10 cellular contexts compared by ENCODE assay signal in the genomic region with DNA sequence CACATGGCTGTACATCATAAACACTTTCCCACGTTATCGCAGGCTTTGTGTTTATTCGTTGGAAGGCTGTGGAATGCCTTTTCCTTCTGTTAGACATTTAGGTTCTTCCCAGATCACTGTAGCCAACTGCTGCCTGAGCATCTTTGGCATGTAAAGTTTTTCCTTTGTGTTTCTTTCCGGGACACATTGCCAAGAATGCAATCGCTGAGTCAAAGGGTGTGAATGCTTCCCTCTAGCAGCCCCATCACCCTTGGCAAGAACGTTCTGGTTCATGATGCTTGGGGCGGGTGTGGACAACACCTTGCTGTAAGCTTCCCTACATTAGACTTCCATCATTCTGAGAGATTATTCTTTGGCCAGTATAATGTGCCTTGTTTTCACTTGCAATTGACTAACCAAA.
DNase-seq lines count a peak whose midpoint lies in the region; ATAC-seq and TF ChIP-seq lines count a peak whose summit lies in the region.
"Had no signal": no experiment of that assay in that cellular context is flagged by ENCODE, and none has a peak within 500 bp of the region (broad histone marks: within the 10 kb centered on the region; RNA-seq: fewer than 3 reads in every experiment).

No MANE protein-coding gene starts in this region.

- H3K36me3 ChIP-seq in adipocyte (ENCODE audit: control insufficient read depth, insufficient read depth, low read length, severe bottlenecking), result no peaks in the 10 kb centered on the region
- no peaks in the 10 kb centered on the region for H3K36me3 ChIP-seq in suprapubic skin
- no peaks in the 10 kb centered on the region for H3K36me3 ChIP-seq in tibial nerve

- H3K9me3 ChIP-seq in adipocyte (ENCODE audit: control insufficient read depth, low read length), result no peaks in the 10 kb centered on the region
- H3K9me3 ChIP-seq in suprapubic skin, result no peaks in the 10 kb centered on the region
- H3K9me3 ChIP-seq in tibial nerve, result no peaks in the 10 kb centered on the region

- 20% methylated on average over 7 of the region's 7 CpGs for WGBS in suprapubic skin
- 15 to 17% methylated on average over 7 of the region's 7 CpGs for WGBS in tibial nerve, 2 donors

- peak; percentile 4 for DNase-seq in activated effector memory CD4-positive, alpha-beta T cell treated with anti-CD3 and anti-CD28 coated beads, Interleukin-2, amount 50 U/mL, for 16 hours
- DNase-seq in activated effector memory CD4-positive, alpha-beta T cell treated with Interleukin-2 at 50 U/mL for 16 hours, result no peak
- DNase-seq in adipocyte (ENCODE audit: low read depth), result peak; percentile 67
- DNase-seq in glomerular visceral epithelial cell (ENCODE audit: extremely low spot score), result peak; percentile 53
- DNase-seq in suprapubic skin (ENCODE audit: low spot score in 2 of 2), result peak in 1 of 2 donors; percentile 44
- no peak for DNase-seq in tibial nerve (ENCODE audit: low spot score in 2 of 2)
- no peak for DNase-seq in activated T-cell treated with anti-CD3 and anti-CD28 coated beads for 4 hours
- DNase-seq: 8988T; NK-92 treated with Interleukin-12 subunit alpha and Interleukin-12 subunit beta, amount 100 ng/mL, for 24 hours had no signal

- TF ChIP-seq EP300 in suprapubic skin (IDR thresholded peaks at IDR 0.05), result no peak
- no peak for TF ChIP-seq EP300 in tibial nerve (IDR thresholded peaks at IDR 0.05)

- ATAC-seq in HG03521 (IDR thresholded peaks at IDR 0.05; ENCODE audit: unreplicated experiment), result no peak

- H3K4me3 ChIP-seq in adipocyte (ENCODE audit: low read length), result no peak overlapping the region
- no peak overlapping the region for H3K4me3 ChIP-seq in suprapubic skin
- no peak overlapping the region for H3K4me3 ChIP-seq in tibial nerve

- TF ChIP-seq POLR2A in suprapubic skin (IDR thresholded peaks at IDR 0.05) (no peak), tibial nerve (IDR thresholded peaks at IDR 0.05) (no peak)

- peak overlapping the region; percentile 38 for H3K27ac ChIP-seq in suprapubic skin
- H3K27ac ChIP-seq in tibial nerve, result no peak overlapping the region

- no peak for TF ChIP-seq CTCF in suprapubic skin (IDR thresholded peaks at IDR 0.05)
- no peak for TF ChIP-seq CTCF in tibial nerve (IDR thresholded peaks at IDR 0.05)

- H3K4me1 ChIP-seq in adipocyte (ENCODE audit: control insufficient read depth, insufficient read depth, low read length) (peaks cover 6% of the 10 kb centered on the region), suprapubic skin (peaks cover 15% of the 10 kb centered on the region), tibial nerve (no peaks in the 10 kb centered on the region)

- H3K27me3 ChIP-seq in adipocyte (replicated peaks; ENCODE audit: control insufficient read depth, insufficient read depth, low read length), result no peaks in the 10 kb centered on the region
- no peaks in the 10 kb centered on the region for H3K27me3 ChIP-seq in suprapubic skin
- H3K27me3 ChIP-seq in tibial nerve, result peaks cover 0 to 2% of the 10 kb centered on the region in 2 donors

- no peak overlapping the region for H3K9ac ChIP-seq in adipocyte (ENCODE audit: low read length)

Comparison
In these comparisons a context has a peak if more than half of its experiments do, and no peak if none do; other contexts are left out.
1. DNase-seq: peak in activated effector memory CD4-positive, alpha-beta T cell treated with anti-CD3 and anti-CD28 coated beads, Interleukin-2, amount 50 U/mL, for 16 hours (single experiment), adipocyte (single experiment) and glomerular visceral epithelial cell (single experiment); none in activated effector memory CD4-positive, alpha-beta T cell treated with Interleukin-2 at 50 U/mL for 16 hours (single experiment), tibial nerve (0 of 2) and activated T-cell treated with anti-CD3 and anti-CD28 coated beads for 4 hours (single experiment).